37 cellular contexts compared by ENCODE assay signal in genomic region chr2:177668617-177669016, GRCh38.
"Had no signal": no experiment of that assay in that cellular context is flagged by ENCODE, and none has a peak within 500 bp of the region (broad histone marks: within the 10 kb centered on the region; RNA-seq: fewer than 3 reads in every experiment).

No MANE protein-coding gene starts in this region.

- H3K4me1 Mint-ChIP-seq: activated naive CD4-positive, alpha-beta T cell treated with anti-CD3 and anti-CD28 coated beads, Interleukin-2, amount 50 U/mL, for 24 hours; activated T-helper 17 cell treated with anti-CD3 and anti-CD28 coated beads, Interleukin-2, amount 50 U/mL, for 72 hours; central memory CD8-positive, alpha-beta T cell had no signal

- DNase-seq: activated effector memory CD4-positive, alpha-beta T cell treated with anti-CD3 and anti-CD28 coated beads, Interleukin-2, amount 50 U/mL, for 16 hours; activated effector memory CD4-positive, alpha-beta T cell treated with Interleukin-2 at 50 U/mL for 16 hours; activated gamma-delta T cell; activated gamma-delta T cell treated with Interleukin-2 at 50 U/mL for 16 hours; activated naive CD4-positive, alpha-beta T cell; activated naive CD4-positive, alpha-beta T cell treated with anti-CD3 and anti-CD28 coated beads for 36 hours; activated naive CD4-positive, alpha-beta T cell treated with anti-CD3 and anti-CD28 coated beads, Interleukin-2, amount 10 ng/mL, durations not matched to agents 7 days and 5 days; activated naive CD4-positive, alpha-beta T cell treated with anti-CD3 and anti-CD28 coated beads, Interleukin-2, amount 50 U/mL, for 16 hours; activated naive CD4-positive, alpha-beta T cell treated with Interleukin-2 at 50 U/mL for 16 hours; activated naive CD8-positive, alpha-beta T cell treated with anti-CD3 and anti-CD28 coated beads for 36 hours; activated naive CD8-positive, alpha-beta T cell treated with anti-CD3 and anti-CD28 coated beads, Interleukin-2, amount 10 ng/mL, durations not matched to agents 7 days and 5 days; activated naive CD8-positive, alpha-beta T cell treated with anti-CD3 and anti-CD28 coated beads, Interleukin-2, amount 50 U/mL, for 24 hours; activated T-cell treated with anti-CD3 and anti-CD28 coated beads, Interleukin-2, amount 50 U/mL, for 1 hour; activated T-cell treated with anti-CD3 and anti-CD28 coated beads, Interleukin-2, amount 50 U/mL, for 24 hours; activated T-cell treated with anti-CD3 and anti-CD28 coated beads, Interleukin-2, amount 50 U/mL, for 4 hours; activated T-cell treated with anti-CD3 and anti-CD28 coated beads, Interleukin-2, amount 50 U/mL, for 48 hours; activated T-cell treated with anti-CD3 and anti-CD28 coated beads, Interleukin-2, amount 50 U/mL, for 72 hours; adrenal gland; amniotic stem cell; amygdala; anterior cingulate cortex; aorta; body of pancreas; brain microvascular endothelial cell; caudate nucleus; central memory CD4-positive, alpha-beta T cell; cerebellar nuclear complex had no signal

- H3K4me3 Mint-ChIP-seq: activated naive CD4-positive, alpha-beta T cell treated with anti-CD3 and anti-CD28 coated beads for 36 hours; activated naive CD4-positive, alpha-beta T cell treated with anti-CD3 and anti-CD28 coated beads, Interleukin-2, amount 10 ng/mL, durations not matched to agents 7 days and 5 days; activated naive CD4-positive, alpha-beta T cell treated with anti-CD3 and anti-CD28 coated beads, Interleukin-2, amount 50 U/mL, for 24 hours; activated naive CD8-positive, alpha-beta T cell; activated naive CD8-positive, alpha-beta T cell treated with anti-CD3 and anti-CD28 coated beads for 36 hours; activated naive CD8-positive, alpha-beta T cell treated with anti-CD3 and anti-CD28 coated beads, Interleukin-2, amount 10 ng/mL, durations not matched to agents 7 days and 5 days; activated naive CD8-positive, alpha-beta T cell treated with anti-CD3 and anti-CD28 coated beads, Interleukin-2, amount 50 U/mL, for 24 hours; activated T-cell treated with anti-CD3 and anti-CD28 coated beads, Interleukin-2, amount 50 U/mL, for 24 hours; activated T-cell treated with anti-CD3 and anti-CD28 coated beads, Interleukin-2, amount 50 U/mL, for 4 hours; activated T-cell treated with anti-CD3 and anti-CD28 coated beads, Interleukin-2, amount 50 U/mL, for 72 hours; activated T-helper 1 cell treated with anti-CD3 and anti-CD28 coated beads, Interleukin-12 subunit alpha, Interleukin-12 subunit beta, Interleukin-2, Interleukin-4 antibody, amounts not matched to agents 30 ng/mL and 10 ng/mL and 1 ng/mL, durations not matched to agents 14 hours and 24 hours and 36 hours; activated T-helper 17 cell treated with anti-CD3 and anti-CD28 coated beads, Interleukin-2, amount 50 U/mL, for 72 hours; brain; central memory CD8-positive, alpha-beta T cell had no signal

- H3K27ac Mint-ChIP-seq: activated naive CD4-positive, alpha-beta T cell treated with anti-CD3 and anti-CD28 coated beads for 36 hours; activated naive CD4-positive, alpha-beta T cell treated with anti-CD3 and anti-CD28 coated beads, Interleukin-2, amount 10 ng/mL, durations not matched to agents 7 days and 5 days; activated naive CD4-positive, alpha-beta T cell treated with anti-CD3 and anti-CD28 coated beads, Interleukin-2, amount 50 U/mL, for 24 hours; activated naive CD4-positive, alpha-beta T cell treated with anti-CD3 and anti-CD28 coated beads, Interleukin-2, amount 50 U/mL, for 72 hours; activated naive CD8-positive, alpha-beta T cell; activated naive CD8-positive, alpha-beta T cell treated with anti-CD3 and anti-CD28 coated beads for 36 hours; activated naive CD8-positive, alpha-beta T cell treated with anti-CD3 and anti-CD28 coated beads, Interleukin-2, amount 10 ng/mL, durations not matched to agents 7 days and 5 days; activated naive CD8-positive, alpha-beta T cell treated with anti-CD3 and anti-CD28 coated beads, Interleukin-2, amount 50 U/mL, for 24 hours; activated T-cell treated with anti-CD3 and anti-CD28 coated beads, Interleukin-2, amount 50 U/mL, for 24 hours; activated T-cell treated with anti-CD3 and anti-CD28 coated beads, Interleukin-2, amount 50 U/mL, for 72 hours; activated T-helper 1 cell treated with anti-CD3 and anti-CD28 coated beads, Interleukin-12 subunit alpha, Interleukin-12 subunit beta, Interleukin-2, Interleukin-4 antibody, amounts not matched to agents 30 ng/mL and 10 ng/mL and 1 ng/mL, durations not matched to agents 14 hours and 24 hours and 36 hours; activated T-helper 17 cell treated with anti-CD3 and anti-CD28 coated beads, Interleukin-2, amount 50 U/mL, for 72 hours; activated T-helper 2 cell treated with anti-CD3 and anti-CD28 coated beads, Interferon-gamma antibody, Interleukin-2, Interleukin-4, amounts not matched to agents 10 μg/mL and 5 μg/mL and 100 μg/mL, durations not matched to agents 14 hours and 24 hours and 36 hours had no signal

- H3K36me3 Mint-ChIP-seq: activated naive CD4-positive, alpha-beta T cell treated with anti-CD3 and anti-CD28 coated beads, Interleukin-2, amount 10 ng/mL, durations not matched to agents 7 days and 5 days; activated naive CD4-positive, alpha-beta T cell treated with anti-CD3 and anti-CD28 coated beads, Interleukin-2, amount 50 U/mL, for 24 hours; activated naive CD4-positive, alpha-beta T cell treated with anti-CD3 and anti-CD28 coated beads, Interleukin-2, amount 50 U/mL, for 72 hours; activated naive CD8-positive, alpha-beta T cell; activated naive CD8-positive, alpha-beta T cell treated with anti-CD3 and anti-CD28 coated beads for 36 hours; activated naive CD8-positive, alpha-beta T cell treated with anti-CD3 and anti-CD28 coated beads, Interleukin-2, amount 10 ng/mL, durations not matched to agents 7 days and 5 days; brain had no signal

- H3K27me3 Mint-ChIP-seq: activated naive CD8-positive, alpha-beta T cell had no signal

- FAIRE-seq: astrocyte, bronchial epithelial cell had no signal

- ATAC-seq: activated naive CD4-positive, alpha-beta T cell treated with anti-CD3 and anti-CD28 coated beads, Interleukin-2, amount 50 U/mL, for 72 hours; activated naive CD8-positive, alpha-beta T cell treated with anti-CD3 and anti-CD28 coated beads, Interleukin-2, amount 50 U/mL, for 24 hours; activated T-cell treated with anti-CD3 and anti-CD28 coated beads, Interleukin-2, amount 50 U/mL, for 4 hours; activated T-cell treated with anti-CD3 and anti-CD28 coated beads, Interleukin-2, amount 50 U/mL, for 72 hours; activated T-helper 17 cell treated with anti-CD3 and anti-CD28 coated beads, Interleukin-2, amount 50 U/mL, for 72 hours; body of pancreas had no signal

- H3K9me3 Mint-ChIP-seq: activated naive CD4-positive, alpha-beta T cell treated with anti-CD3 and anti-CD28 coated beads for 36 hours; activated naive CD4-positive, alpha-beta T cell treated with anti-CD3 and anti-CD28 coated beads, Interleukin-2, amount 10 ng/mL, durations not matched to agents 7 days and 5 days; activated naive CD4-positive, alpha-beta T cell treated with anti-CD3 and anti-CD28 coated beads, Interleukin-2, amount 50 U/mL, for 24 hours; activated naive CD4-positive, alpha-beta T cell treated with anti-CD3 and anti-CD28 coated beads, Interleukin-2, amount 50 U/mL, for 72 hours; activated naive CD8-positive, alpha-beta T cell treated with anti-CD3 and anti-CD28 coated beads for 36 hours; activated naive CD8-positive, alpha-beta T cell treated with anti-CD3 and anti-CD28 coated beads, Interleukin-2, amount 10 ng/mL, durations not matched to agents 7 days and 5 days; activated naive CD8-positive, alpha-beta T cell treated with anti-CD3 and anti-CD28 coated beads, Interleukin-2, amount 50 U/mL, for 24 hours; activated T-cell treated with anti-CD3 and anti-CD28 coated beads, Interleukin-2, amount 50 U/mL, for 24 hours; activated T-cell treated with anti-CD3 and anti-CD28 coated beads, Interleukin-2, amount 50 U/mL, for 4 hours; activated T-cell treated with anti-CD3 and anti-CD28 coated beads, Interleukin-2, amount 50 U/mL, for 72 hours; activated T-helper 1 cell treated with anti-CD3 and anti-CD28 coated beads, Interleukin-12 subunit alpha, Interleukin-12 subunit beta, Interleukin-2, Interleukin-4 antibody, amounts not matched to agents 30 ng/mL and 10 ng/mL and 1 ng/mL, durations not matched to agents 14 hours and 24 hours and 36 hours; activated T-helper 17 cell treated with anti-CD3 and anti-CD28 coated beads, Interleukin-2, amount 50 U/mL, for 72 hours; activated T-helper 2 cell treated with anti-CD3 and anti-CD28 coated beads, Interferon-gamma antibody, Interleukin-2, Interleukin-4, amounts not matched to agents 10 μg/mL and 5 μg/mL and 100 μg/mL, durations not matched to agents 14 hours and 24 hours and 36 hours; central memory CD8-positive, alpha-beta T cell had no signal
